ENCODE assay signal across 11 cellular contexts in the genomic region with DNA sequence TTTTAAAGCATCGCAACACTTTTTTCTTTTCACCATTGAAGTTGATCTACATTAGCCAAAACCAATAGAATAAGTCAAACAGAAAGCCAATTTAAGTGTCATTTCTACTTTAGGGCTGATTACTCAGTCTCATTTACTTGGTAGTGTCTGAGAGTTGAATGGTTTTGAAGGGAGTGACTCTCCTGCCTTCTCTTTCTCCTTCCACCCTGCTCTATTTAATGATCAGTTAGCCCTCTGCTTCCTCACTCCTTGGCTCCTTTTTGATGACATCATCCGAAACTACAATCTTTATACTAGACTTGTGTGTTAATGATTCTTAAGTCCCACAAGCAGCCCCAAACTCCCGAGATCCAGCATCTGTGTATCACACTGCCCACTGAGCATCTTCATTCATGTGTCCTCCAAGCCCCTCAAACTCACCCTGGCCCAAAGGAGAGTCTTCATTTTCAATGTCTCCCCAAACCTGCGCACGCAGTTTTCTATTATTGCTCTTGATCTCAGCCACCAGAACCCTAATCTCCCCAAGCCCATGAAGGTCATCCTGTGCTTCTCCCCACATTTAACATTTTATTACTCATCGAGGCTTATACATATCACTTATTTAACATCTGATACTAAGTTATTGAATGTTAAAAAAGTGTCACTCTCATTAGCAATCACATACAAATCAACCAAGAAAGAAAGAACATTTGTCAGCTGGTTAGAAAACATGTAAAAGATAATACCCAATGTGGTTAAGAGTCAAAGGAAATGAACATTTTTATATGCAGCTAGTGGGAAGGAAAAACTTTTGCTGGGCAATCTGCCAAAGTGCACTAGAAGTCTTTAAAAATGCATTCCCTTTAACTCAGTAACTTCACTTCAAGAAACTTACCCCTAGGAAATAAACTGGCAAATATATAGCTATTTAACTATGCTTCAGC. TPM values are rescaled to one million over a fixed set of nuclear protein-coding genes. Genes with fewer than 3 reads are reported as not detected.
A peak's percentile ranks its signal among the peaks of the same experiment; 100 is the strongest.
DNase-seq lines count a peak whose midpoint lies in the region; ATAC-seq and TF ChIP-seq lines count a peak whose summit lies in the region.
"Had no signal": no experiment of that assay in that cellular context is flagged by ENCODE, and none has a peak within 500 bp of the region (broad histone marks: within the 10 kb centered on the region; RNA-seq: fewer than 3 reads in every experiment).

No MANE protein-coding gene starts in this region.

- peaks cover 2 to 22% of the 10 kb centered on the region in 2 donors for H3K4me1 ChIP-seq in ascending aorta

- intact Hi-C loops in ascending aorta (cut with DNase I) = loop anchor here (2.0 kb wide), 1 partner anchor 31 kb away; a partner anchor contains a TSS

- H3K9me3 ChIP-seq in ascending aorta = no peaks in the 10 kb centered on the region

- no peak overlapping the region for H3K27ac ChIP-seq in ascending aorta
- H3K27ac ChIP-seq: 22Rv1 had no signal

- H3K9me3 Mint-ChIP-seq in stimulated activated effector memory CD8-positive, alpha-beta T cell treated with anti-CD3 and anti-CD28 coated beads, Interleukin-12 subunit alpha, Interleukin-12 subunit beta, amount 100 ng/mL, for 72 hours = no peaks in the 10 kb centered on the region

- H3K27me3 ChIP-seq in ascending aorta = no peaks in the 10 kb centered on the region

- DNase-seq in DMS79 treated with DMSO at 0.1 percent for 48 hours (lab: John Stamatoyannopoulos, UW) = peak; percentile 10
- no peak for DNase-seq in DMS79 (lab: John Stamatoyannopoulos, UW)
- peak; percentile 23 for DNase-seq in RPMI8226
- peak; percentile 88 for DNase-seq in fibroblast of peridontal ligament (ENCODE audit: extremely low read depth)
- no peak for DNase-seq in stimulated activated effector memory CD8-positive, alpha-beta T cell treated with anti-CD3 and anti-CD28 coated beads, Interleukin-12 subunit alpha, Interleukin-12 subunit beta, amount 100 ng/mL, for 72 hours (ENCODE audit: low spot score in 2 of 2)
- DNase-seq in ascending aorta (ENCODE audit: low spot score in 2 of 2) = no peak
- DNase-seq in stimulated activated CD4-positive, alpha-beta T cell treated with anti-CD3 and anti-CD28 coated beads, Interleukin-4, amount 100 ng/mL, for 1 hour = no peak
- DNase-seq: cortex of kidney, NCI-H510A treated with DMSO at 0.1 percent for 48 hours had no signal

- ATAC-seq in stimulated activated effector memory CD8-positive, alpha-beta T cell treated with anti-CD3 and anti-CD28 coated beads, Interleukin-12 subunit alpha, Interleukin-12 subunit beta, amount 100 ng/mL, for 72 hours = peak; percentile 69
- no peak for ATAC-seq in HG03520 (IDR thresholded peaks at IDR 0.05; ENCODE audit: unreplicated experiment)

- no peaks in the 10 kb centered on the region for H3K36me3 ChIP-seq in ascending aorta

- TF ChIP-seq CTCF in ascending aorta (IDR thresholded peaks at IDR 0.05) = no peak

- H3K4me3 ChIP-seq in ascending aorta = no peak overlapping the region

- peaks cover 13% of the 10 kb centered on the region for H3K4me1 Mint-ChIP-seq in stimulated activated effector memory CD8-positive, alpha-beta T cell treated with anti-CD3 and anti-CD28 coated beads, Interleukin-12 subunit alpha, Interleukin-12 subunit beta, amount 100 ng/mL, for 72 hours

- H3K27ac Mint-ChIP-seq in stimulated activated effector memory CD8-positive, alpha-beta T cell treated with anti-CD3 and anti-CD28 coated beads, Interleukin-12 subunit alpha, Interleukin-12 subunit beta, amount 100 ng/mL, for 72 hours = no peak overlapping the region

- H3K36me3 Mint-ChIP-seq in stimulated activated effector memory CD8-positive, alpha-beta T cell treated with anti-CD3 and anti-CD28 coated beads, Interleukin-12 subunit alpha, Interleukin-12 subunit beta, amount 100 ng/mL, for 72 hours = no peaks in the 10 kb centered on the region

- no peak overlapping the region for H3K4me3 Mint-ChIP-seq in stimulated activated effector memory CD8-positive, alpha-beta T cell treated with anti-CD3 and anti-CD28 coated beads, Interleukin-12 subunit alpha, Interleukin-12 subunit beta, amount 100 ng/mL, for 72 hours

RNA-seq across cellular contexts. Expression of a gene that starts 32.2 kb away (rescaled TPM):
- total RNA-seq in ascending aorta = 79.7 TPM

Comparison
In these comparisons a context has a peak if more than half of its experiments do, and no peak if none do; other contexts are left out.
1. DNase-seq: peak in DMS79 treated with DMSO at 0.1 percent for 48 hours (single experiment), RPMI8226 (single experiment) and fibroblast of peridontal ligament (single experiment); none in DMS79 (single experiment), stimulated activated effector memory CD8-positive, alpha-beta T cell treated with anti-CD3 and anti-CD28 coated beads, Interleukin-12 subunit alpha, Interleukin-12 subunit beta, amount 100 ng/mL, for 72 hours (0 of 2), ascending aorta (0 of 2) and stimulated activated CD4-positive, alpha-beta T cell treated with anti-CD3 and anti-CD28 coated beads, Interleukin-4, amount 100 ng/mL, for 1 hour (single experiment).